ENCODE assay signal across 22 cellular contexts in genomic region chr14:51382506-51382905, GRCh38.
DNase-seq lines count a peak whose midpoint lies in the region; ATAC-seq and TF ChIP-seq lines count a peak whose summit lies in the region.
"Had no signal": no experiment of that assay in that cellular context is flagged by ENCODE, and none has a peak within 500 bp of the region (broad histone marks: within the 10 kb centered on the region; RNA-seq: fewer than 3 reads in every experiment).

No MANE protein-coding gene starts in this region.

- peak overlapping the region; percentile 92 for H3K27ac ChIP-seq in RWPE1
- no peak overlapping the region for H3K27ac ChIP-seq in upper lobe of right lung
- H3K27ac ChIP-seq: heart left ventricle, upper lobe of left lung had no signal

- no peaks in the 10 kb centered on the region for H3K9me3 Mint-ChIP-seq in natural killer cell treated with Interleukin-12 subunit alpha and Interleukin-12 subunit beta and Interleukin-15 and Interleukin-18, amount 100 ng/mL, for 72 hours
- H3K9me3 Mint-ChIP-seq: activated naive CD4-positive, alpha-beta T cell treated with anti-CD3 and anti-CD28 coated beads, Interleukin-2, amount 50 U/mL, for 72 hours; natural killer cell; stimulated activated naive CD8-positive, alpha-beta T cell treated with anti-CD3 and anti-CD28 coated beads, Interleukin-15, amount 100 ng/mL, for 72 hours had no signal

- no peak overlapping the region for H3K27ac Mint-ChIP-seq in natural killer cell treated with Interleukin-12 subunit alpha and Interleukin-12 subunit beta and Interleukin-15 and Interleukin-18, amount 100 ng/mL, for 72 hours
- H3K27ac Mint-ChIP-seq: B cell; natural killer cell; stimulated activated naive CD8-positive, alpha-beta T cell treated with anti-CD3 and anti-CD28 coated beads, Interleukin-15, amount 100 ng/mL, for 72 hours had no signal

- TF ChIP-seq CTCF in RWPE1 (conservative IDR thresholded peaks at IDR 0.05; ENCODE audit: low read depth) (no peak), upper lobe of right lung (IDR thresholded peaks at IDR 0.05) (no peak)

- POLR2A ChIA-PET in RWPE1 (lab: Yijun Ruan, JAX; ENCODE audit: low non-redundant PET): no interaction called here

- CTCF ChIA-PET in RWPE1 (lab: Yijun Ruan, JAX): no interaction called here

- peak; percentile 75 for ATAC-seq in upper lobe of right lung
- ATAC-seq in natural killer cell treated with Interleukin-12 subunit alpha and Interleukin-12 subunit beta and Interleukin-15 and Interleukin-18, amount 100 ng/mL, for 72 hours: no peak
- ATAC-seq: activated naive CD4-positive, alpha-beta T cell treated with anti-CD3 and anti-CD28 coated beads, Interleukin-2, amount 50 U/mL, for 72 hours; natural killer cell; stimulated activated naive CD8-positive, alpha-beta T cell treated with anti-CD3 and anti-CD28 coated beads, Interleukin-15, amount 100 ng/mL, for 72 hours had no signal

- H3K27me3 Mint-ChIP-seq in natural killer cell treated with Interleukin-12 subunit alpha and Interleukin-12 subunit beta and Interleukin-15 and Interleukin-18, amount 100 ng/mL, for 72 hours: peaks cover 23 to 40% of the 10 kb centered on the region in 2 donors

- no peaks in the 10 kb centered on the region for H3K4me1 Mint-ChIP-seq in natural killer cell treated with Interleukin-12 subunit alpha and Interleukin-12 subunit beta and Interleukin-15 and Interleukin-18, amount 100 ng/mL, for 72 hours (ENCODE audit: low read depth in 2 of 2)
- H3K4me1 Mint-ChIP-seq: B cell; natural killer cell; stimulated activated naive CD8-positive, alpha-beta T cell treated with anti-CD3 and anti-CD28 coated beads, Interleukin-15, amount 100 ng/mL, for 72 hours had no signal

- no peak overlapping the region for H3K4me3 ChIP-seq in upper lobe of right lung
- H3K4me3 ChIP-seq: heart left ventricle, upper lobe of left lung had no signal

- no peak overlapping the region for H3K4me3 Mint-ChIP-seq in natural killer cell treated with Interleukin-12 subunit alpha and Interleukin-12 subunit beta and Interleukin-15 and Interleukin-18, amount 100 ng/mL, for 72 hours
- H3K4me3 Mint-ChIP-seq: B cell; natural killer cell; stimulated activated naive CD8-positive, alpha-beta T cell treated with anti-CD3 and anti-CD28 coated beads, Interleukin-15, amount 100 ng/mL, for 72 hours had no signal

- DNase-seq in NCI-H1105 treated with DMSO at 0.1 percent for 48 hours (lab: John Stamatoyannopoulos, UW) (peak; percentile 39), NCI-H1105 (lab: John Stamatoyannopoulos, UW) (no peak), RWPE1 (ENCODE audit: low spot score) (peak; percentile 91), islet precursor cell (peak; percentile 71), upper lobe of right lung (no peak), NCI-H345 treated with DMSO at 0.1 percent for 48 hours (lab: John Stamatoyannopoulos, UW; ENCODE audit: unreplicated experiment) (no peak), GM19238 (ENCODE audit: insufficient read length, low spot score) (no peak)
- DNase-seq in natural killer cell treated with Interleukin-12 subunit alpha and Interleukin-12 subunit beta and Interleukin-15 and Interleukin-18, amount 100 ng/mL, for 72 hours (ENCODE audit: low spot score): no peak
- DNase-seq: 8988T; activated T-cell treated with anti-CD3 and anti-CD28 coated beads, Interleukin-2, amount 50 U/mL, for 48 hours; Caco-2; effector CD8-positive, alpha-beta T cell; heart left ventricle; mesendoderm; natural killer cell; NCI-H1930; NCI-H748 treated with DMSO at 0.1 percent for 48 hours; stimulated activated CD4-positive, alpha-beta T cell treated with anti-CD3 and anti-CD28 coated beads, Interleukin-4, amount 100 ng/mL, for 1 hour; stimulated activated naive CD8-positive, alpha-beta T cell treated with anti-CD3 and anti-CD28 coated beads, Interleukin-15, amount 100 ng/mL, for 72 hours had no signal

- intact Hi-C loops in upper lobe of right lung (cut with DNase I): no loop called here

- no peaks in the 10 kb centered on the region for H3K27me3 ChIP-seq in upper lobe of right lung
- H3K27me3 ChIP-seq: heart left ventricle, upper lobe of left lung had no signal

- no peaks in the 10 kb centered on the region for H3K36me3 Mint-ChIP-seq in natural killer cell treated with Interleukin-12 subunit alpha and Interleukin-12 subunit beta and Interleukin-15 and Interleukin-18, amount 100 ng/mL, for 72 hours
- H3K36me3 Mint-ChIP-seq: activated naive CD4-positive, alpha-beta T cell treated with anti-CD3 and anti-CD28 coated beads, Interleukin-2, amount 50 U/mL, for 72 hours; natural killer cell had no signal

- no peaks in the 10 kb centered on the region for H3K36me3 ChIP-seq in upper lobe of right lung
- H3K36me3 ChIP-seq: heart left ventricle, upper lobe of left lung had no signal

- no peaks in the 10 kb centered on the region for H3K9me3 ChIP-seq in upper lobe of right lung
- H3K9me3 ChIP-seq: Caco-2, heart left ventricle, upper lobe of left lung had no signal

- peaks cover 5% of the 10 kb centered on the region for H3K4me1 ChIP-seq in upper lobe of right lung

Comparison
In these comparisons a context has a peak if more than half of its experiments do, and no peak if none do; other contexts are left out.
1. DNase-seq: peak in NCI-H1105 treated with DMSO at 0.1 percent for 48 hours (single experiment), RWPE1 (single experiment) and islet precursor cell (single experiment); none in NCI-H1105 (single experiment), upper lobe of right lung (single experiment), NCI-H345 treated with DMSO at 0.1 percent for 48 hours (single experiment), natural killer cell treated with Interleukin-12 subunit alpha and Interleukin-12 subunit beta and Interleukin-15 and Interleukin-18, amount 100 ng/mL, for 72 hours (single experiment) and GM19238 (single experiment).